28 cellular contexts compared by ENCODE assay signal in genomic region chr21:43800124-43800523, GRCh38.
"Had no signal": no experiment of that assay in that cellular context is flagged by ENCODE, and none has a peak within 500 bp of the region (broad histone marks: within the 10 kb centered on the region; RNA-seq: fewer than 3 reads in every experiment).

No MANE protein-coding gene starts in this region.

- H3K4me1 Mint-ChIP-seq: mesothelial cell of epicardium, neural crest cell had no signal

- DNase-seq: cortex of kidney; effector memory CD8-positive, alpha-beta T cell; erythroblast; esophagus squamous epithelium; foreskin melanocyte; mesenchymal stem cell; mucosa of descending colon; naive B cell; retina; right lobe of liver; small intestine; stimulated activated CD4-positive, alpha-beta T cell treated with anti-CD3 and anti-CD28 coated beads, Interleukin-12 subunit alpha, Interleukin-12 subunit beta, amount 100 ng/mL, for 4 hours; stimulated activated CD4-positive, alpha-beta T cell treated with anti-CD3 and anti-CD28 coated beads, Interleukin-1b, Interleukin-23, amount 100 ng/mL, for 48 hours; stimulated activated CD4-positive, alpha-beta T cell treated with anti-CD3 and anti-CD28 coated beads, Interleukin-4, amount 100 ng/mL, for 1 hour; stimulated activated CD8-positive, alpha-beta memory T cell treated with anti-CD3 and anti-CD28 coated beads, Interleukin-4, amount 100 ng/mL, for 48 hours; stimulated activated naive CD4-positive, alpha-beta T cell; stimulated activated naive CD8-positive, alpha-beta T cell treated with anti-CD3 and anti-CD28 coated beads, Interleukin-15, amount 100 ng/mL, for 72 hours; transverse colon had no signal

- H3K27me3 ChIP-seq: esophagus squamous epithelium, left lung, neutrophil, pancreas, right lobe of liver, suprapubic skin, transverse colon, vagina had no signal

- ATAC-seq: effector memory CD8-positive, alpha-beta T cell; left lung; mucosa of descending colon; natural killer cell treated with Interleukin-12 subunit alpha and Interleukin-12 subunit beta and Interleukin-15 and Interleukin-18, amount 100 ng/mL, for 72 hours; pancreas; right lobe of liver; stimulated activated naive CD8-positive, alpha-beta T cell treated with anti-CD3 and anti-CD28 coated beads, Interleukin-15, amount 100 ng/mL, for 72 hours had no signal

- H3K27ac ChIP-seq: esophagus squamous epithelium, left lung, neutrophil, pancreas, right lobe of liver, suprapubic skin, transverse colon, vagina had no signal

- H3K4me1 ChIP-seq: esophagus squamous epithelium, pancreas, right lobe of liver, suprapubic skin, transverse colon, vagina had no signal

- H3K4me3 Mint-ChIP-seq: effector memory CD8-positive, alpha-beta T cell; mesothelial cell of epicardium; natural killer cell treated with Interleukin-12 subunit alpha and Interleukin-12 subunit beta and Interleukin-15 and Interleukin-18, amount 100 ng/mL, for 72 hours; neural crest cell; stimulated activated naive CD8-positive, alpha-beta T cell treated with anti-CD3 and anti-CD28 coated beads, Interleukin-15, amount 100 ng/mL, for 72 hours had no signal

- H3K9me3 ChIP-seq: esophagus squamous epithelium, left lung, mucosa of descending colon, neutrophil, pancreas, right lobe of liver, suprapubic skin, transverse colon, vagina had no signal

- H3K4me3 ChIP-seq: esophagus squamous epithelium, left lung, mucosa of descending colon, pancreas, right lobe of liver, suprapubic skin, transverse colon, vagina had no signal

- H3K27me3 Mint-ChIP-seq: effector memory CD8-positive, alpha-beta T cell; naive B cell; natural killer cell treated with Interleukin-12 subunit alpha and Interleukin-12 subunit beta and Interleukin-15 and Interleukin-18, amount 100 ng/mL, for 72 hours; stimulated activated naive CD8-positive, alpha-beta T cell treated with anti-CD3 and anti-CD28 coated beads, Interleukin-15, amount 100 ng/mL, for 72 hours had no signal

- FAIRE-seq: endometrium, keratinocyte, pancreas, small intestine had no signal

- H3K27ac Mint-ChIP-seq: effector memory CD8-positive, alpha-beta T cell; mesothelial cell of epicardium; naive B cell; natural killer cell treated with Interleukin-12 subunit alpha and Interleukin-12 subunit beta and Interleukin-15 and Interleukin-18, amount 100 ng/mL, for 72 hours had no signal
